In genomic region chr6:30312266-30312665, GRCh38 we compare ENCODE assay signal across 9 cellular contexts.
"Had no signal": no experiment of that assay in that cellular context is flagged by ENCODE, and none has a peak within 500 bp of the region (broad histone marks: within the 10 kb centered on the region; RNA-seq: fewer than 3 reads in every experiment).

No MANE protein-coding gene starts in this region.

- H3K9me3 Mint-ChIP-seq: HFFc6 had no signal

- H3K9me3 ChIP-seq: HAP-1 had no signal

- H3K4me1 ChIP-seq: HAP-1 had no signal

- ATAC-seq: HCT116, K562 had no signal

- H3K27ac Mint-ChIP-seq: HFFc6 had no signal

- H3K9ac ChIP-seq: GM23248 had no signal

- DNase-seq: GM23248, GOT3, H7, HFFc6, IMR-90 had no signal

- H3K4me3 ChIP-seq: GM23248, HAP-1, K562 had no signal

- FAIRE-seq: K562 had no signal

- H3K4me3 Mint-ChIP-seq: HFFc6 had no signal

- H2AFZ ChIP-seq: GM23248 had no signal

- H3K27ac ChIP-seq: GM23248, HL-60 had no signal
